Comparison of ENCODE assay signal across 8 cellular contexts in the genomic region with DNA sequence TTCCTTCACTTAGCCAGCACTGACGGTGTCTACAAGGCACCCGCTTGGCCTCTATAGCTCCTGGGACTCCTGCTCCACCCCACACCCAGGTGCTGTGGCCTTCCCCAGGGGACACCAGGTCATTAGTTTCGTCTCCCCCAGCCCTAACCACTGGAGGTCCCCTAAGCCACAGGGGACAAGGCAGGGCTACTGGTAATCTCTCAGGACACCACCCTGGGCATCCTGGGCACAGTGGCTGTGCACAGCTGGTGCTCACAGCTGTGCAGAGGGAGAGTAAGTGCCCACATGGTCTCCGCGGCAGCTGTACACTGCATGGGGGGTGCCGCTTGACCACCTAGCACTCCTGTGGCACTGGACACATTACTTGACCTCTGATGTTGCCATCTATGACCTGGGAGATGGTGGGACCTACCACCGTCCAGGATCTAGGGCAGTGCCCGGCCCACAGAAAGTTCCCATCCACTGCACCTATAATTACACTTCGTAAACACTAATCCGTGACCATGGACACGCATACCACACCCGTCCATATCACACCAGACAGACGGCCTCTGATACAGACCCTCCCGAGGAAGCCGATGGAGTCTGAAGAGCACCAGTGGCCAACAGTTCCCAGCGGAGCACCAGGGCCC.
DNase-seq lines count a peak whose midpoint lies in the region; ATAC-seq and TF ChIP-seq lines count a peak whose summit lies in the region.

No MANE protein-coding gene starts in this region.

- no peaks in the 10 kb centered on the region for H3K36me3 Mint-ChIP-seq in neural crest cell (ENCODE audit: low read depth)

- peak overlapping the region in 1 of 2 donors; percentile 76 for H3K27ac ChIP-seq in breast epithelium

- ATAC-seq in GM18873 (IDR thresholded peaks at IDR 0.05; ENCODE audit: low FRiP score, unreplicated experiment) (peak; percentile 15), HG03175 (IDR thresholded peaks at IDR 0.05; ENCODE audit: unreplicated experiment) (peak; percentile 18), HG02870 (IDR thresholded peaks at IDR 0.05; ENCODE audit: unreplicated experiment) (no peak)

- H3K27me3 ChIP-seq in breast epithelium: no peaks in the 10 kb centered on the region

- DNase-seq in breast epithelium (ENCODE audit: low spot score in 2 of 2) (peak in 1 of 2 donors; percentile 14), neural crest cell (ENCODE audit: low read depth, low spot score) (no peak), A172 (ENCODE audit: low spot score) (no peak), pons (ENCODE audit: low spot score) (no peak)
- no peak for DNase-seq in activated CD4-positive, alpha-beta T cell treated with anti-CD3 and anti-CD28 coated beads for 1 hour

- H3K9me3 ChIP-seq in breast epithelium: no peaks in the 10 kb centered on the region

- no peaks in the 10 kb centered on the region for H3K9me3 Mint-ChIP-seq in neural crest cell

- peaks cover 12 to 32% of the 10 kb centered on the region in 2 donors for H3K4me1 ChIP-seq in breast epithelium

- intact Hi-C loops in breast epithelium (cut with DNase I; ENCODE audit: low total_unique reads): no loop called here

- no peaks in the 10 kb centered on the region for H3K36me3 ChIP-seq in breast epithelium

- H3K4me3 ChIP-seq in breast epithelium: peak overlapping the region in 2 of 3 donors; percentile 6 to 12

- peak overlapping the region; percentile 54 for H3K4me3 Mint-ChIP-seq in neural crest cell

- no peak for TF ChIP-seq CTCF in breast epithelium (IDR thresholded peaks at IDR 0.05)
- TF ChIP-seq CTCF in neural crest cell (conservative IDR thresholded peaks at IDR 0.05): no peak

- peak overlapping the region; percentile 62 for H3K27ac Mint-ChIP-seq in neural crest cell (ENCODE audit: unreplicated experiment)

- TF ChIP-seq POLR2A in breast epithelium (IDR thresholded peaks at IDR 0.05): no peak

- no peaks in the 10 kb centered on the region for H3K27me3 Mint-ChIP-seq in neural crest cell (ENCODE audit: low read depth)

- H3K4me1 Mint-ChIP-seq in neural crest cell: peaks cover 71% of the 10 kb centered on the region
